In genomic region chr10:114576132-114576487, GRCh38 we compare ENCODE assay signal across 22 cellular contexts.
DNase-seq lines count a peak whose midpoint lies in the region; ATAC-seq and TF ChIP-seq lines count a peak whose summit lies in the region.
"Had no signal": no experiment of that assay in that cellular context is flagged by ENCODE, and none has a peak within 500 bp of the region (broad histone marks: within the 10 kb centered on the region; RNA-seq: fewer than 3 reads in every experiment).

No MANE protein-coding gene starts in this region.

- DNase-seq in heart left ventricle (no peak), Right ventricle myocardium inferior (ENCODE audit: missing footprints) (no peak), coronary artery (ENCODE audit: low spot score) (no peak), left lobe of liver (ENCODE audit: low spot score) (no peak), tibial nerve (ENCODE audit: low spot score in 2 of 2) (no peak), uterus (no peak)
- no peak for DNase-seq in activated naive CD4-positive, alpha-beta T cell (lab: John Stamatoyannopoulos, UW)
- DNase-seq: activated CD4-positive, alpha-beta T cell treated with anti-CD3 and anti-CD28 coated beads for 1 hour; activated naive CD8-positive, alpha-beta T cell treated with anti-CD3 and anti-CD28 coated beads for 36 hours; body of pancreas; colonic mucosa; COR-L47; EL; foreskin melanocyte; H7; MM.1S; NCI-H2029; NCI-H510A treated with DMSO at 0.1 percent for 48 hours; SHP77 had no signal

- H3K36me3 ChIP-seq in heart left ventricle (peaks cover 0 to 40% (median 13%) of the 10 kb centered on the region in 9 donors), tibial nerve (peaks cover 0 to 1% (median 0%) of the 10 kb centered on the region in 3 donors), uterus (no peaks in the 10 kb centered on the region)
- H3K36me3 ChIP-seq: colonic mucosa, vagina had no signal

- TF ChIP-seq EP300 in tibial nerve (IDR thresholded peaks at IDR 0.05) = no peak

- H3K27me3 ChIP-seq in heart left ventricle = no peaks in the 10 kb centered on the region
- no peaks in the 10 kb centered on the region for H3K27me3 ChIP-seq in tibial nerve
- no peaks in the 10 kb centered on the region for H3K27me3 ChIP-seq in uterus
- H3K27me3 ChIP-seq: body of pancreas, colonic mucosa, vagina had no signal

- intact Hi-C loops in heart left ventricle (cut with DNase I) (no loop called here), Right ventricle myocardium inferior (cut with DNase I) (no loop called here), uterus (cut with DNase I; ENCODE audit: low total_unique reads) (no loop called here)

- no peaks in the 10 kb centered on the region for H3K9me3 ChIP-seq in heart left ventricle
- H3K9me3 ChIP-seq in tibial nerve = no peaks in the 10 kb centered on the region
- H3K9me3 ChIP-seq in uterus = no peaks in the 10 kb centered on the region
- H3K9me3 ChIP-seq: A549, body of pancreas, colonic mucosa, vagina had no signal

- TF ChIP-seq CTCF in heart left ventricle (IDR thresholded peaks at IDR 0.05) = no peak
- no peak for TF ChIP-seq CTCF in coronary artery (IDR thresholded peaks at IDR 0.05)
- no peak for TF ChIP-seq CTCF in tibial nerve (IDR thresholded peaks at IDR 0.05)
- no peak for TF ChIP-seq CTCF in uterus (IDR thresholded peaks at IDR 0.05)

- TF ChIP-seq POLR2A in heart left ventricle (IDR thresholded peaks at IDR 0.05) (no peak), tibial nerve (IDR thresholded peaks at IDR 0.05) (no peak), uterus (IDR thresholded peaks at IDR 0.05) (no peak)

- ATAC-seq in heart left ventricle (peak in 2 of 4 donors; percentile 11 to 12), Right ventricle myocardium inferior (no peak), left lobe of liver (peak; percentile 48), GM19463 (IDR thresholded peaks at IDR 0.05; ENCODE audit: unreplicated experiment) (no peak)
- ATAC-seq: A549, body of pancreas had no signal

- H3K4me1 ChIP-seq in heart left ventricle (peaks cover 10 to 91% (median 47%) of the 10 kb centered on the region in 12 donors), tibial nerve (peaks cover 0 to 46% (median 9%) of the 10 kb centered on the region in 4 donors), uterus (no peaks in the 10 kb centered on the region)
- H3K4me1 ChIP-seq: colonic mucosa had no signal

- WGBS in heart left ventricle, 4 donors = 28 to 60% (median 36%) methylated on average over 2 of the region's 2 CpGs
- WGBS in tibial nerve, 2 donors = 52 to 54% methylated on average over 2 of the region's 2 CpGs

- H3K4me3 ChIP-seq in heart left ventricle (no peak overlapping the region), coronary artery (no peak overlapping the region), tibial nerve (no peak overlapping the region), uterus (no peak overlapping the region)
- H3K4me3 ChIP-seq: A549, body of pancreas, colonic mucosa had no signal

- H3K27ac ChIP-seq in heart left ventricle (peak overlapping the region in 11 of 12 donors; percentile 27 to 77 (median 62)), coronary artery (peak overlapping the region; percentile 46 to 70), tibial nerve (peak overlapping the region in 3 of 4 donors; percentile 28 to 77 (median 73)), uterus (no peak overlapping the region)
- H3K27ac ChIP-seq: colonic mucosa had no signal

Comparison
In these comparisons a context has a peak if more than half of its experiments do, and no peak if none do; other contexts are left out.
1. H3K27ac ChIP-seq: peak in heart left ventricle (11 of 12), coronary artery (2 of 2) and tibial nerve (3 of 4); none in uterus (0 of 2).